Comparison of ENCODE assay signal across 8 cellular contexts in genomic region chr11:76861490-76861953, GRCh38. TPM values are rescaled to one million over a fixed set of nuclear protein-coding genes. Genes with fewer than 3 reads are reported as not detected.
DNase-seq lines count a peak whose midpoint lies in the region; ATAC-seq lines count a peak whose summit lies in the region.

No MANE protein-coding gene starts in this region.

- peaks cover 3% of the 10 kb centered on the region for H3K36me3 Mint-ChIP-seq in activated naive CD4-positive, alpha-beta T cell treated with anti-CD3 and anti-CD28 coated beads for 36 hours (ENCODE audit: low read depth)
- peaks cover 15% of the 10 kb centered on the region for H3K36me3 Mint-ChIP-seq in activated T-helper 2 cell treated with anti-CD3 and anti-CD28 coated beads, Interferon-gamma antibody, Interleukin-2, Interleukin-4, amounts not matched to agents 10 μg/mL and 5 μg/mL and 100 μg/mL, durations not matched to agents 14 hours and 24 hours and 36 hours (ENCODE audit: low read depth)

- CTCF ChIA-PET in activated naive CD4-positive, alpha-beta T cell treated with anti-CD3 and anti-CD28 coated beads for 36 hours (lab: Charles Lee), result no interaction called here

- H3K27ac ChIP-seq in iPS-20b (ENCODE audit: low read length), result no peak overlapping the region
- H3K27ac ChIP-seq in subcutaneous abdominal adipose tissue (ENCODE audit: low read depth, low read length), result peak overlapping the region; percentile 89

- H3K9me3 ChIP-seq in iPS-20b (ENCODE audit: insufficient read depth, low read depth, low read length), result no peaks in the 10 kb centered on the region
- no peaks in the 10 kb centered on the region for H3K9me3 ChIP-seq in subcutaneous abdominal adipose tissue (ENCODE audit: control insufficient read depth in 5 of 5, low read length in 5 of 5)

- H3K4me3 ChIP-seq in iPS-20b (ENCODE audit: low read length), result peak overlapping the region; percentile 89
- H3K4me3 ChIP-seq in subcutaneous abdominal adipose tissue (ENCODE audit: low read depth in 1 of 5, low read length in 5 of 5), result peak overlapping the region; percentile 85 to 95 (median 90)

- H3K27me3 ChIP-seq in iPS-20b (ENCODE audit: insufficient read depth, low read length) (peaks cover 5% of the 10 kb centered on the region; the same call in 1 of the 2 replicates), subcutaneous abdominal adipose tissue (ENCODE audit: control insufficient read depth in 5 of 5, insufficient read depth in 4 of 5, low read length in 5 of 5) (no peaks in the 10 kb centered on the region)

- DNase-seq in activated naive CD4-positive, alpha-beta T cell treated with anti-CD3 and anti-CD28 coated beads for 36 hours, result no peak
- no peak for DNase-seq in activated naive CD4-positive, alpha-beta T cell treated with Interleukin-2 at 50 U/mL for 16 hours
- no peak for DNase-seq in activated T-helper 2 cell treated with anti-CD3 and anti-CD28 coated beads, Interferon-gamma antibody, Interleukin-2, Interleukin-4, amounts not matched to agents 10 μg/mL and 5 μg/mL and 100 μg/mL, durations not matched to agents 14 hours and 24 hours and 36 hours (ENCODE audit: low spot score)
- DNase-seq in GDM1 (lab: John Stamatoyannopoulos, UW), result no peak

- H3K4me1 Mint-ChIP-seq in activated naive CD4-positive, alpha-beta T cell treated with anti-CD3 and anti-CD28 coated beads for 36 hours (ENCODE audit: low read depth), result peaks cover 14% of the 10 kb centered on the region
- H3K4me1 Mint-ChIP-seq in activated T-helper 2 cell treated with anti-CD3 and anti-CD28 coated beads, Interferon-gamma antibody, Interleukin-2, Interleukin-4, amounts not matched to agents 10 μg/mL and 5 μg/mL and 100 μg/mL, durations not matched to agents 14 hours and 24 hours and 36 hours (ENCODE audit: low read depth), result peaks cover 23% of the 10 kb centered on the region

- H3K9ac ChIP-seq in iPS-20b (ENCODE audit: low read depth, low read length) (peak overlapping the region; percentile 88; the same call in 1 of the 2 replicates), subcutaneous abdominal adipose tissue (ENCODE audit: low read length in 5 of 5) (peak overlapping the region; percentile 69 to 97 (median 90))

- intact Hi-C loops in activated naive CD4-positive, alpha-beta T cell treated with anti-CD3 and anti-CD28 coated beads for 36 hours (cut with micrococcal nuclease), result loop anchor here (2.0 to 10.0 kb wide), 4 partner anchors 55 to 627 kb away; partner anchors contain the start of genes GVQW3 and THAP12
- intact Hi-C loops in activated T-helper 2 cell treated with anti-CD3 and anti-CD28 coated beads, Interferon-gamma antibody, Interleukin-2, Interleukin-4, amounts not matched to agents 10 μg/mL and 5 μg/mL and 100 μg/mL, durations not matched to agents 14 hours and 24 hours and 36 hours (cut with micrococcal nuclease), result loop anchor here (5.0 kb wide), 1 partner anchor 54 kb away; no protein-coding TSS in a partner anchor

- ATAC-seq in GM21717 (IDR thresholded peaks at IDR 0.05; ENCODE audit: unreplicated experiment) (no peak), HG03108 (IDR thresholded peaks at IDR 0.05; ENCODE audit: unreplicated experiment) (no peak)

- H3K36me3 ChIP-seq in iPS-20b (ENCODE audit: insufficient read depth, low read depth, low read length) (no peaks in the 10 kb centered on the region), subcutaneous abdominal adipose tissue (ENCODE audit: control insufficient read depth in 5 of 5, insufficient read depth in 5 of 5, low read length in 5 of 5) (no peaks in the 10 kb centered on the region)

- peaks cover 5% of the 10 kb centered on the region; the same call in 1 of the 2 replicates for H3K4me1 ChIP-seq in iPS-20b (ENCODE audit: insufficient read depth, low read length)
- H3K4me1 ChIP-seq in subcutaneous abdominal adipose tissue (ENCODE audit: control insufficient read depth in 5 of 5, insufficient read depth in 5 of 5, low read length in 5 of 5), result peaks cover 10 to 48% (median 41%) of the 10 kb centered on the region in 5 donors

- H3K27ac Mint-ChIP-seq in activated naive CD4-positive, alpha-beta T cell treated with anti-CD3 and anti-CD28 coated beads for 36 hours, result no peak overlapping the region
- peak overlapping the region; percentile 71 for H3K27ac Mint-ChIP-seq in activated T-helper 2 cell treated with anti-CD3 and anti-CD28 coated beads, Interferon-gamma antibody, Interleukin-2, Interleukin-4, amounts not matched to agents 10 μg/mL and 5 μg/mL and 100 μg/mL, durations not matched to agents 14 hours and 24 hours and 36 hours

- H3K9me3 Mint-ChIP-seq in activated naive CD4-positive, alpha-beta T cell treated with anti-CD3 and anti-CD28 coated beads for 36 hours, result no peaks in the 10 kb centered on the region
- H3K9me3 Mint-ChIP-seq in activated T-helper 2 cell treated with anti-CD3 and anti-CD28 coated beads, Interferon-gamma antibody, Interleukin-2, Interleukin-4, amounts not matched to agents 10 μg/mL and 5 μg/mL and 100 μg/mL, durations not matched to agents 14 hours and 24 hours and 36 hours, result no peaks in the 10 kb centered on the region

- no peaks in the 10 kb centered on the region for H3K27me3 Mint-ChIP-seq in activated naive CD4-positive, alpha-beta T cell treated with anti-CD3 and anti-CD28 coated beads for 36 hours (ENCODE audit: low read depth)
- H3K27me3 Mint-ChIP-seq in activated T-helper 2 cell treated with anti-CD3 and anti-CD28 coated beads, Interferon-gamma antibody, Interleukin-2, Interleukin-4, amounts not matched to agents 10 μg/mL and 5 μg/mL and 100 μg/mL, durations not matched to agents 14 hours and 24 hours and 36 hours (ENCODE audit: low read depth), result no peaks in the 10 kb centered on the region

- H3K4me3 Mint-ChIP-seq in activated naive CD4-positive, alpha-beta T cell treated with anti-CD3 and anti-CD28 coated beads for 36 hours, result peak overlapping the region; percentile 87
- H3K4me3 Mint-ChIP-seq in activated T-helper 2 cell treated with anti-CD3 and anti-CD28 coated beads, Interferon-gamma antibody, Interleukin-2, Interleukin-4, amounts not matched to agents 10 μg/mL and 5 μg/mL and 100 μg/mL, durations not matched to agents 14 hours and 24 hours and 36 hours (ENCODE audit: low read depth), result peak overlapping the region; percentile 89

RNA-seq across cellular contexts. Expression of gene ACER3, which starts 0.8 kb away (rescaled TPM):
- 10 to 100 TPM in 1 of 2 experiments, 1 to 10 TPM in 1; 7.6 to 10.0 TPM for total RNA-seq in activated naive CD4-positive, alpha-beta T cell treated with anti-CD3 and anti-CD28 coated beads for 36 hours
- total RNA-seq in activated T-helper 2 cell treated with anti-CD3 and anti-CD28 coated beads, Interferon-gamma antibody, Interleukin-2, Interleukin-4, amounts not matched to agents 10 μg/mL and 5 μg/mL and 100 μg/mL, durations not matched to agents 14 hours and 24 hours and 36 hours, result 15.4 and 15.6 TPM in 2 replicates
